8 cellular contexts compared by ENCODE assay signal in the genomic region with DNA sequence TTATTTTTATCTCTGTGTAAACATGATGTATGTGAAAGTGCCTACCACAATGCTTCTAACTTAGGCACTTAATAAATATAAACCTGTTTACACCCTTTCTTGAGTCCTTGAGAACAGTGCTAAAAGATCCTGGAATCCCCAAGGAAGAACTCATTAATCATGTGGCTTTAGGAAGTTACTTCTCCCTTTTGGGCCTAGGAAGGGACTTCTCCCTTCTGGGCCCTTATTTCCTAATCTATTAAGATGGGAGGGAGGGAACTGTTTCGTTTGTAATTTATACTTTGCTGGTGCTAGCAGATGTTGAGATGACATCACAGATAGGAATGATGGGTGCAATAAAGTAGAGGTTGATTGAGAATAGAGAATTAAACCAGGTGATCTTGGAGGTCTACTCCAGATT. TPM values are rescaled to one million over a fixed set of nuclear protein-coding genes. Genes with fewer than 3 reads are reported as not detected.
DNase-seq lines count a peak whose midpoint lies in the region; ATAC-seq and TF ChIP-seq lines count a peak whose summit lies in the region.

No MANE protein-coding gene starts in this region.

- H3K27ac ChIP-seq in ACC112 (ENCODE audit: low read depth, low read length) (peak overlapping the region; percentile 80), HL-60 (replicated peaks) (peak overlapping the region; percentile 98), mucosa of rectum (ENCODE audit: low read depth in 2 of 2, low read length in 2 of 2) (no peak overlapping the region), thyroid gland (peak overlapping the region in 1 of 3 donors; percentile 96)

- ATAC-seq in GM18498 (IDR thresholded peaks at IDR 0.05; ENCODE audit: unreplicated experiment), result no peak
- ATAC-seq in HG03097 (IDR thresholded peaks at IDR 0.05; ENCODE audit: low FRiP score, unreplicated experiment), result no peak

- H3K4me1 ChIP-seq in ACC112 (ENCODE audit: control insufficient read depth, insufficient read depth, low read length, unreplicated experiment), result peaks cover 35% of the 10 kb centered on the region
- peaks cover 16 to 26% of the 10 kb centered on the region in 2 donors for H3K4me1 ChIP-seq in mucosa of rectum (ENCODE audit: control insufficient read depth in 2 of 2, insufficient read depth in 2 of 2, low read length in 2 of 2)
- peaks cover 25 to 30% of the 10 kb centered on the region in 2 donors for H3K4me1 ChIP-seq in thyroid gland

- H2AFZ ChIP-seq in ACC112 (ENCODE audit: low read length, unreplicated experiment), result no peak overlapping the region

- peaks cover 0 to 2% (median 0%) of the 10 kb centered on the region in 5 experiments for H3K9me3 Mint-ChIP-seq in brain

- H3K4me3 Mint-ChIP-seq in brain, result peak overlapping the region; percentile 96 to 100 (median 99)

- DNase-seq in HL-60 (ENCODE audit: low read depth in 1 of 2, low spot score in 1 of 2), result peak; percentile 7 to 42
- DNase-seq in stimulated activated naive CD4-positive, alpha-beta T cell (lab: John Stamatoyannopoulos, UW), result no peak
- DNase-seq in thyroid gland, result no peak

- intact Hi-C loops in thyroid gland (cut with DNase I), result loop anchor here (10.0 kb wide), 1 partner anchor 308 kb away; a partner anchor contains a TSS

- H3K27me3 Mint-ChIP-seq in brain, result peaks cover 21% of the 10 kb centered on the region

- peaks cover 40% of the 10 kb centered on the region for H3K36me3 Mint-ChIP-seq in brain

- H3K27ac Mint-ChIP-seq in brain, result peak overlapping the region; percentile 98 to 99 (median 98)

- H3K4me3 ChIP-seq in ACC112 (ENCODE audit: low read depth, low read length) (peak overlapping the region; percentile 90), HL-60 (replicated peaks; ENCODE audit: insufficient read depth, low read length) (peak overlapping the region; percentile 87), mucosa of rectum (ENCODE audit: low read length in 2 of 2) (peak overlapping the region; percentile 92 to 98), thyroid gland (replicated peaks in 1 of 3) (peak overlapping the region in 1 of 3 donors; percentile 96)

- H3K79me2 ChIP-seq in ACC112 (ENCODE audit: control insufficient read depth, insufficient read depth, low read length, unreplicated experiment), result peaks cover 72% of the 10 kb centered on the region

- H3K9me3 ChIP-seq in mucosa of rectum (ENCODE audit: control insufficient read depth in 2 of 2, low read length in 2 of 2) (no peaks in the 10 kb centered on the region), thyroid gland (no peaks in the 10 kb centered on the region)

- WGBS in thyroid gland, 2 donors, result 23 to 25% methylated on average over 1 of the region's 1 CpG

- peak overlapping the region; percentile 80 to 97 for H3K9ac ChIP-seq in mucosa of rectum (ENCODE audit: low read depth in 1 of 2, low read length in 2 of 2)

- no peak for TF ChIP-seq POLR2A in thyroid gland (IDR thresholded peaks at IDR 0.05)

- peaks cover 53% of the 10 kb centered on the region for H3K4me1 Mint-ChIP-seq in brain

- H3K27me3 ChIP-seq in ACC112 (ENCODE audit: insufficient read depth, low read length) (no peaks in the 10 kb centered on the region), HL-60 (ENCODE audit: insufficient read depth, poor library complexity, severe bottlenecking) (no peaks in the 10 kb centered on the region), mucosa of rectum (ENCODE audit: control insufficient read depth in 2 of 2, insufficient read depth in 2 of 2, low read length in 2 of 2) (no peaks in the 10 kb centered on the region), thyroid gland (no peaks in the 10 kb centered on the region)

- TF ChIP-seq CTCF in HL-60 (IDR thresholded peaks at IDR 0.05; ENCODE audit: insufficient read depth, low read length) (no peak), brain (conservative IDR thresholded peaks at IDR 0.05) (no peak), thyroid gland (IDR thresholded peaks at IDR 0.05) (no peak)

- H3K36me3 ChIP-seq in ACC112 (ENCODE audit: insufficient read depth, low read length) (peaks cover 12% of the 10 kb centered on the region), mucosa of rectum (ENCODE audit: control insufficient read depth in 2 of 2, insufficient read depth in 2 of 2, low read length in 2 of 2) (peaks cover 18 to 21% of the 10 kb centered on the region in 2 donors), thyroid gland (peaks cover 8% of the 10 kb centered on the region in 2 donors)

RNA-seq across cellular contexts. Expression of a gene that starts 1.1 kb away (rescaled TPM):
- 81.3 TPM for polyA plus RNA-seq in brain (ENCODE audit: insufficient read depth, low read depth, low replicate concordance)
- total RNA-seq in thyroid gland, result 10 to 100 TPM; 40.5 to 69.7 (median 54.5) TPM

RNA-seq across cellular contexts. Expression of a gene that starts 2.3 kb away (rescaled TPM):
- 57.8 TPM for polyA plus RNA-seq in brain (ENCODE audit: insufficient read depth, low read depth, low replicate concordance)
- total RNA-seq in thyroid gland, result 10 to 100 TPM; 42.7 to 54.6 (median 48.7) TPM

RNA-seq across cellular contexts. Expression of a gene that starts 23.6 kb away (rescaled TPM):
- polyA plus RNA-seq in brain (ENCODE audit: insufficient read depth, low read depth, low replicate concordance), result 6.3 TPM
- 10 to 100 TPM in 2 of 4 donors, 1 to 10 TPM in 2; 7.7 to 11.0 (median 10.1) TPM for total RNA-seq in thyroid gland

Comparison
In these comparisons a context has a peak if more than half of its experiments do, and no peak if none do; other contexts are left out.
1. H3K27ac ChIP-seq: peak in ACC112 (single experiment) and HL-60 (single experiment); none in mucosa of rectum (0 of 2).
2. DNase-seq: peak in HL-60 (2 of 2); none in stimulated activated naive CD4-positive, alpha-beta T cell (0 of 6) and thyroid gland (0 of 2).